Comparison of ENCODE assay signal across 10 cellular contexts in genomic region chr9:96025995-96026572, GRCh38.
DNase-seq lines count a peak whose midpoint lies in the region; ATAC-seq and TF ChIP-seq lines count a peak whose summit lies in the region.
"Had no signal": no experiment of that assay in that cellular context is flagged by ENCODE, and none has a peak within 500 bp of the region (broad histone marks: within the 10 kb centered on the region; RNA-seq: fewer than 3 reads in every experiment).

No MANE protein-coding gene starts in this region.

- ATAC-seq in activated T-cell treated with anti-CD3 and anti-CD28 coated beads, Interleukin-2, amount 50 U/mL, for 72 hours (replicated peaks in 1 of 2) = no peak
- ATAC-seq in T-cell (replicated peaks in 1 of 4) (no peak), right cardiac atrium (peak in 1 of 2 donors; percentile 7), GM18517 (IDR thresholded peaks at IDR 0.05; ENCODE audit: unreplicated experiment) (no peak), HG02763 (IDR thresholded peaks at IDR 0.05; ENCODE audit: unreplicated experiment) (no peak)

- H3K9me3 Mint-ChIP-seq in activated T-cell treated with anti-CD3 and anti-CD28 coated beads, Interleukin-2, amount 50 U/mL, for 72 hours = peaks cover 0 to 6% of the 10 kb centered on the region in 2 donors
- H3K9me3 Mint-ChIP-seq in T-cell = peaks cover 0 to 10% (median 0%) of the 10 kb centered on the region in 3 donors

- H3K9ac ChIP-seq in smooth muscle cell (ENCODE audit: low read depth) = no peak overlapping the region
- H3K9ac ChIP-seq: GM23248 had no signal

- H3K27ac ChIP-seq in right cardiac atrium (ENCODE audit: low read length) (no peak overlapping the region), smooth muscle cell (ENCODE audit: low read depth) (no peak overlapping the region), thyroid gland (no peak overlapping the region)
- H3K27ac ChIP-seq: GM23248 had no signal

- H3K4me1 ChIP-seq in right cardiac atrium (ENCODE audit: control insufficient read depth, insufficient read depth, low read length) = no peaks in the 10 kb centered on the region
- peaks cover 19% of the 10 kb centered on the region for H3K4me1 ChIP-seq in smooth muscle cell (ENCODE audit: low read depth)
- peaks cover 23 to 39% of the 10 kb centered on the region in 2 donors for H3K4me1 ChIP-seq in thyroid gland

- intact Hi-C loops in right cardiac atrium (cut with DNase I) = no loop called here
- intact Hi-C loops in thyroid gland (cut with DNase I) = no loop called here

- no peaks in the 10 kb centered on the region for H3K79me2 ChIP-seq in smooth muscle cell (ENCODE audit: low read depth)

- H3K9me3 ChIP-seq in right cardiac atrium (ENCODE audit: control insufficient read depth, low read length) (no peaks in the 10 kb centered on the region), smooth muscle cell (replicated peaks; ENCODE audit: low read depth) (no peaks in the 10 kb centered on the region), thyroid gland (no peaks in the 10 kb centered on the region)

- 60% methylated on average over 34 of the region's 34 CpGs for WGBS in right cardiac atrium
- 29% methylated on average over 33 of the region's 34 CpGs for WGBS in smooth muscle cell (ENCODE audit: low lambda C conversion rate)
- WGBS in thyroid gland, 2 donors = 85 to 91% methylated on average over 11 to 12 of the region's 34 CpGs

- TF ChIP-seq POLR2A in thyroid gland (IDR thresholded peaks at IDR 0.05) = no peak

- DNase-seq in activated T-cell treated with anti-CD3 and anti-CD28 coated beads, Interleukin-2, amount 50 U/mL, for 72 hours = peak; percentile 37 to 39
- no peak for DNase-seq in activated T-cell treated with anti-CD3 and anti-CD28 coated beads, Interleukin-2, amount 50 U/mL, for 1 hour
- DNase-seq in T-cell = peak in 2 of 34 experiments; percentile 9 to 11
- peak; percentile 48 to 79 (median 60) for DNase-seq in right cardiac atrium
- DNase-seq in smooth muscle cell (lab: John Stamatoyannopoulos, UW; ENCODE audit: unreplicated experiment) = no peak
- DNase-seq in thyroid gland = no peak
- DNase-seq: GM23248 had no signal

- no peaks in the 10 kb centered on the region for H4K20me1 ChIP-seq in smooth muscle cell (ENCODE audit: low read depth)

- H3K27me3 ChIP-seq in right cardiac atrium (ENCODE audit: control insufficient read depth, insufficient read depth) (no peaks in the 10 kb centered on the region), smooth muscle cell (ENCODE audit: low read depth) (peaks cover 74% of the 10 kb centered on the region), thyroid gland (no peaks in the 10 kb centered on the region)

- no peak overlapping the region for H2AFZ ChIP-seq in smooth muscle cell (ENCODE audit: low read depth)
- H2AFZ ChIP-seq: GM23248 had no signal

- peaks cover 10% of the 10 kb centered on the region for H3F3A ChIP-seq in smooth muscle cell (ENCODE audit: low read depth)

- peaks cover 8 to 9% of the 10 kb centered on the region in 2 donors for H3K36me3 Mint-ChIP-seq in activated T-cell treated with anti-CD3 and anti-CD28 coated beads, Interleukin-2, amount 50 U/mL, for 72 hours (ENCODE audit: insufficient read depth in 2 of 2)
- no peaks in the 10 kb centered on the region for H3K36me3 Mint-ChIP-seq in T-cell

- no peak overlapping the region for H3K4me2 ChIP-seq in smooth muscle cell

- H3K27ac Mint-ChIP-seq in activated T-cell treated with anti-CD3 and anti-CD28 coated beads, Interleukin-2, amount 50 U/mL, for 72 hours = peak overlapping the region; percentile 86
- H3K27ac Mint-ChIP-seq in T-cell = peak overlapping the region in 1 of 2 donors; percentile 34
- H3K27ac Mint-ChIP-seq: B cell had no signal

- CTCF ChIA-PET in T-cell (lab: Charles Lee) = no interaction called here

- peaks cover 34% of the 10 kb centered on the region for H3K4me1 Mint-ChIP-seq in activated T-cell treated with anti-CD3 and anti-CD28 coated beads, Interleukin-2, amount 50 U/mL, for 72 hours (ENCODE audit: low read depth)
- H3K4me1 Mint-ChIP-seq in T-cell = peaks cover 36 to 56% (median 47%) of the 10 kb centered on the region in 3 donors

- H3K36me3 ChIP-seq in smooth muscle cell (ENCODE audit: low read depth) = no peaks in the 10 kb centered on the region
- no peaks in the 10 kb centered on the region for H3K36me3 ChIP-seq in thyroid gland

- H3K4me3 ChIP-seq in right cardiac atrium (ENCODE audit: low read length) = no peak overlapping the region
- H3K4me3 ChIP-seq in smooth muscle cell = no peak overlapping the region
- no peak overlapping the region for H3K4me3 ChIP-seq in thyroid gland (replicated peaks in 1 of 3)
- H3K4me3 ChIP-seq: GM23248 had no signal

- peak overlapping the region; percentile 37 to 63 for H3K4me3 Mint-ChIP-seq in activated T-cell treated with anti-CD3 and anti-CD28 coated beads, Interleukin-2, amount 50 U/mL, for 72 hours
- peak overlapping the region in 2 of 3 donors; percentile 10 to 80 for H3K4me3 Mint-ChIP-seq in T-cell
- H3K4me3 Mint-ChIP-seq: B cell had no signal

- H3K27me3 Mint-ChIP-seq in activated T-cell treated with anti-CD3 and anti-CD28 coated beads, Interleukin-2, amount 50 U/mL, for 72 hours (ENCODE audit: low read depth) = peaks cover 49% of the 10 kb centered on the region
- H3K27me3 Mint-ChIP-seq in T-cell = peaks cover 16 to 26% of the 10 kb centered on the region in 2 donors

- POLR2A ChIA-PET in T-cell (lab: Charles Lee) = interaction anchor here in 1 of 2 donors (0.6 kb wide), 1 partner anchor 11 kb away, joined by 5 read pairs; no protein-coding TSS in a partner anchor

- TF ChIP-seq CTCF in smooth muscle cell (IDR thresholded peaks at IDR 0.05; ENCODE audit: borderline replicate concordance, insufficient read depth, poor library complexity, severe bottlenecking) (peak; percentile 45), thyroid gland (IDR thresholded peaks at IDR 0.05) (no peak)

Comparison
In these comparisons a context has a peak if more than half of its experiments do, and no peak if none do; other contexts are left out.
1. DNase-seq: peak in activated T-cell treated with anti-CD3 and anti-CD28 coated beads, Interleukin-2, amount 50 U/mL, for 72 hours (2 of 2) and right cardiac atrium (3 of 3); none in activated T-cell treated with anti-CD3 and anti-CD28 coated beads, Interleukin-2, amount 50 U/mL, for 1 hour (single experiment), smooth muscle cell (single experiment) and thyroid gland (0 of 2).